Comparison of ENCODE assay signal across 8 cellular contexts in genomic region chrX:37745835-37746234, GRCh38. TPM values are rescaled to one million over a fixed set of nuclear protein-coding genes. Genes with fewer than 3 reads are reported as not detected.
DNase-seq lines count a peak whose midpoint lies in the region; ATAC-seq and TF ChIP-seq lines count a peak whose summit lies in the region.
"Had no signal": no experiment of that assay in that cellular context is flagged by ENCODE, and none has a peak within 500 bp of the region (broad histone marks: within the 10 kb centered on the region; RNA-seq: fewer than 3 reads in every experiment).

No MANE protein-coding gene starts in this region.

- no peaks in the 10 kb centered on the region for H3K36me3 ChIP-seq in mucosa of descending colon (ENCODE audit: low read depth)
- H3K36me3 ChIP-seq in neural progenitor cell: no peaks in the 10 kb centered on the region
- H3K36me3 ChIP-seq: transverse colon had no signal

- H3K36me3 Mint-ChIP-seq in neural progenitor cell: no peaks in the 10 kb centered on the region

- no peaks in the 10 kb centered on the region for H3F3A ChIP-seq in neural progenitor cell (ENCODE audit: low read depth)

- H3K4me3 ChIP-seq in mucosa of descending colon (no peak overlapping the region), neural progenitor cell (no peak overlapping the region)
- H3K4me3 ChIP-seq: transverse colon had no signal

- no peaks in the 10 kb centered on the region for H4K20me1 ChIP-seq in neural progenitor cell (ENCODE audit: low read depth)

- H3K9ac ChIP-seq in neural progenitor cell: no peak overlapping the region

- H3K79me2 ChIP-seq in neural progenitor cell (ENCODE audit: low read depth): no peaks in the 10 kb centered on the region

- H3K9me3 ChIP-seq in mucosa of descending colon: no peaks in the 10 kb centered on the region
- H3K9me3 ChIP-seq in neural progenitor cell (ENCODE audit: low read depth): no peaks in the 10 kb centered on the region
- H3K9me3 ChIP-seq: transverse colon had no signal

- ATAC-seq in GM19025 (IDR thresholded peaks at IDR 0.05; ENCODE audit: low read depth, unreplicated experiment) (peak; percentile 23), GM21825 (IDR thresholded peaks at IDR 0.05; ENCODE audit: unreplicated experiment) (peak; percentile 43), HG03558 (IDR thresholded peaks at IDR 0.05; ENCODE audit: extremely low read depth, unreplicated experiment) (peak; percentile 15), mucosa of descending colon (peak; percentile 60)

- no peaks in the 10 kb centered on the region for H3K27me3 ChIP-seq in neural progenitor cell
- H3K27me3 ChIP-seq: transverse colon had no signal

- intact Hi-C loops in mucosa of descending colon (cut with DNase I, micrococcal nuclease): loop anchor here in 1 of 2 donors (5.0 kb wide), 1 partner anchor 81 kb away; no protein-coding TSS in a partner anchor

- H3K4me1 ChIP-seq in mucosa of descending colon (ENCODE audit: low read depth) (no peaks in the 10 kb centered on the region), neural progenitor cell (no peaks in the 10 kb centered on the region)

- H2AFZ ChIP-seq in neural progenitor cell (replicated peaks): no peak overlapping the region

- H3K27me3 Mint-ChIP-seq in neural progenitor cell (ENCODE audit: insufficient read depth, low read depth): no peaks in the 10 kb centered on the region

- H3K27ac ChIP-seq in neural progenitor cell: no peak overlapping the region
- H3K27ac ChIP-seq: transverse colon had no signal

- no peaks in the 10 kb centered on the region for H3K9me3 Mint-ChIP-seq in neural progenitor cell

- TF ChIP-seq CTCF in mucosa of descending colon (IDR thresholded peaks at IDR 0.05) (no peak), neural progenitor cell (IDR thresholded peaks at IDR 0.05) (no peak)

- H3K27ac Mint-ChIP-seq in neural progenitor cell: no peak overlapping the region

- DNase-seq in mucosa of descending colon: no peak
- no peak for DNase-seq in neural progenitor cell (ENCODE audit: low spot score)
- DNase-seq in stimulated activated CD4-positive, alpha-beta T cell treated with anti-CD3 and anti-CD28 coated beads, Interleukin-2, amount 100 ng/mL, for 48 hours: no peak
- no peak for DNase-seq in 8988T

- H3K4me3 Mint-ChIP-seq in neural progenitor cell: no peak overlapping the region

- H3K4me2 ChIP-seq in neural progenitor cell: no peak overlapping the region

- H3K4me1 Mint-ChIP-seq in neural progenitor cell: peaks cover 2% of the 10 kb centered on the region

RNA-seq across cellular contexts. Expression of gene CYBB, which starts 34.0 kb away (rescaled TPM):
- total RNA-seq in mucosa of descending colon (10 to 100 TPM in 2 of 3 donors, 1 to 10 TPM in 1; 9.7 to 35.4 (median 30.0) TPM), neural progenitor cell (ENCODE audit: low replicate concordance) (0.28 TPM in 1 of 2 replicates, not detected in the other)
